24 cellular contexts compared by ENCODE assay signal in the genomic region with DNA sequence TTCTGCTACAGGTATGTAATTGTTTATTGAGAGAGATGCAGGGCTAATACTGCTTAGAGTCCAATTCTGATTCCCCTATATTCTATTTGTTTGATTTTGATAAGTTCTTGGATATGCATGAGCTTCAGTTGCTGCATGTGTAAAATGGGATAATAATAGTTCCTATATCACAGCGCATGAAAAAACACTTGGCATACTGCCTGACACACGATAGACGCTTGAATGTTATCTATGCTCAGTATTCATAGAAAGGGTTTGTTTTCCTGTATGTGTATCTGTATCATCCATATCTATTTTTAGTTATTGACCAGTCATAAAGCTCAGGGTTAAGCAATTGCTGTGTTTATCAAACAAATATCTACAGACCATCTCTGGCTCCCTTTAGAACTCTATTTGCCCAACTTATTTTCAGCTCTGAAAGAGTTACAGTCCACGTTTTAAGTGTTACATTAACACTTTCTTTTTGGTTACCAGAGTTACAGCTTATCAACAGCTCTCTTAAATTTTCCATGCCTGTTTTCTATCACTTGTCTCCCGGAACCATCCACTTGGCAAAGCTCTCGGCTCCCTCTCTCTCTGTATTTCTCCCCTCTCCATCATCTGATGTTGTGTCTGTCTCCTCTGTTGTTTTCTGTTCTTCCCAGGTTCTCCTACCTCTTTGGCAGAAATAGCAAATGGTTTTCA.
"Had no signal": no experiment of that assay in that cellular context is flagged by ENCODE, and none has a peak within 500 bp of the region (broad histone marks: within the 10 kb centered on the region; RNA-seq: fewer than 3 reads in every experiment).

No MANE protein-coding gene starts in this region.

- DNase-seq: activated CD4-positive, alpha-beta memory T cell treated with anti-CD3 and anti-CD28 coated beads for 36 hours; activated CD4-positive, alpha-beta T cell treated with anti-CD3 and anti-CD28 coated beads, Interleukin-2, amount 10 ng/mL, durations not matched to agents 24 days and 14 days; activated CD4-positive, CD25-positive, alpha-beta regulatory T cell treated with anti-CD3 and anti-CD28 coated beads, Interleukin-2, amount 50 U/mL, for 72 hours; activated CD8-positive, alpha-beta memory T cell treated with anti-CD3 and anti-CD28 coated beads, Interleukin-2, amount 50 U/mL, for 4 hours; activated gamma-delta T cell treated with Interleukin-2 at 50 U/mL for 16 hours; activated naive CD4-positive, alpha-beta T cell treated with anti-CD3 and anti-CD28 coated beads, Interleukin-2, amount 50 U/mL, for 16 hours; activated T-cell treated with anti-CD3 and anti-CD28 coated beads, Interleukin-2, amount 50 U/mL, for 24 hours; amniotic stem cell; brain microvascular endothelial cell; central memory CD4-positive, alpha-beta T cell; naive thymus-derived CD4-positive, alpha-beta T cell; ovary; stimulated activated CD4-positive, alpha-beta T cell treated with anti-CD3 and anti-CD28 coated beads, Interleukin-2, amount 100 ng/mL, for 48 hours; stimulated activated naive CD4-positive, alpha-beta T cell treated with Interleukin-2 at 50 U/mL for 16 hours; T-helper 2 cell had no signal

- H3K4me3 Mint-ChIP-seq: activated CD4-positive, alpha-beta memory T cell treated with anti-CD3 and anti-CD28 coated beads for 36 hours; activated CD4-positive, alpha-beta T cell treated with anti-CD3 and anti-CD28 coated beads, Interleukin-2, amount 10 ng/mL, durations not matched to agents 24 days and 14 days; activated T-cell treated with anti-CD3 and anti-CD28 coated beads, Interleukin-2, amount 50 U/mL, for 24 hours; mesothelial cell of epicardium; naive thymus-derived CD4-positive, alpha-beta T cell had no signal

- H3K36me3 Mint-ChIP-seq: activated CD4-positive, alpha-beta memory T cell treated with anti-CD3 and anti-CD28 coated beads for 36 hours; mesothelial cell of epicardium had no signal

- H3K36me3 ChIP-seq: brain microvascular endothelial cell, gastroesophageal sphincter, ovary, prostate gland, tibial nerve, vagina had no signal

- H3K27ac ChIP-seq: brain microvascular endothelial cell, gastroesophageal sphincter, ovary, prostate gland, tibial nerve, vagina had no signal

- H3K4me1 Mint-ChIP-seq: activated CD4-positive, alpha-beta T cell treated with anti-CD3 and anti-CD28 coated beads, Interleukin-2, amount 10 ng/mL, durations not matched to agents 24 days and 14 days; naive thymus-derived CD4-positive, alpha-beta T cell had no signal

- H3K4me1 ChIP-seq: gastroesophageal sphincter, prostate gland, tibial nerve, vagina had no signal

- H3K4me3 ChIP-seq: gastroesophageal sphincter, lung, ovary, prostate gland, tibial nerve, vagina had no signal

- H3K9me3 ChIP-seq: gastroesophageal sphincter, ovary, prostate gland, tibial nerve, vagina had no signal

- H3K9me3 Mint-ChIP-seq: activated CD4-positive, alpha-beta memory T cell treated with anti-CD3 and anti-CD28 coated beads for 36 hours; activated CD4-positive, alpha-beta T cell treated with anti-CD3 and anti-CD28 coated beads, Interleukin-2, amount 10 ng/mL, durations not matched to agents 24 days and 14 days had no signal

- ATAC-seq: gastroesophageal sphincter; left lobe of liver; naive thymus-derived CD4-positive, alpha-beta T cell had no signal

- H3K27ac Mint-ChIP-seq: activated CD4-positive, alpha-beta memory T cell treated with anti-CD3 and anti-CD28 coated beads for 36 hours; activated CD4-positive, alpha-beta T cell treated with anti-CD3 and anti-CD28 coated beads, Interleukin-2, amount 10 ng/mL, durations not matched to agents 24 days and 14 days; activated T-cell treated with anti-CD3 and anti-CD28 coated beads, Interleukin-2, amount 50 U/mL, for 24 hours; mesothelial cell of epicardium; naive thymus-derived CD4-positive, alpha-beta T cell had no signal

- H3K27me3 ChIP-seq: brain microvascular endothelial cell, gastroesophageal sphincter, ovary, tibial nerve, vagina had no signal

- FAIRE-seq: astrocyte, endothelial cell of umbilical vein had no signal

- H3K27me3 Mint-ChIP-seq: activated CD4-positive, alpha-beta memory T cell treated with anti-CD3 and anti-CD28 coated beads for 36 hours; activated CD4-positive, alpha-beta T cell treated with anti-CD3 and anti-CD28 coated beads, Interleukin-2, amount 10 ng/mL, durations not matched to agents 24 days and 14 days; activated T-cell treated with anti-CD3 and anti-CD28 coated beads, Interleukin-2, amount 50 U/mL, for 24 hours; naive thymus-derived CD4-positive, alpha-beta T cell had no signal
